In genomic region chr20:50957798-50958732, GRCh38 we compare ENCODE assay signal across 1 cellular context.
TF ChIP-seq lines count a peak whose summit lies in the region.

TSS of gene DPM1 (minus strand) at chr20:50958532. CDS start at chr20:50958523, 9 bp downstream.

TF ChIP-seq in HepG2, 621 proteins besides CTCF, POLR2A, EP300 and RAD21 (continued from another document and continues in another):
- TF ChIP-seq HINFP (CRISPR knock-in tag; IDR thresholded peaks at IDR 0.05; ENCODE audit: low read depth) (0 out of 2 replicates have a peak, but pooled peaks have one; percentile 46), ZNF12 (CRISPR knock-in tag; IDR thresholded peaks at IDR 0.05) (0 out of 2 replicates have a peak, but pooled peaks have one; percentile 59), ZNF354B (CRISPR knock-in tag; IDR thresholded peaks at IDR 0.05) (no peak), ZNF792 (CRISPR knock-in tag; IDR thresholded peaks at IDR 0.05) (peak; percentile 51; the same call in 1 of the 2 replicates), ISL2 (CRISPR knock-in tag; IDR thresholded peaks at IDR 0.05) (no peak), ZNF180 (CRISPR knock-in tag; IDR thresholded peaks at IDR 0.05; ENCODE audit: borderline replicate concordance, low read depth) (0 out of 2 replicates have a peak, but pooled peaks have one; percentile 37), ZNF264 (CRISPR knock-in tag; IDR thresholded peaks at IDR 0.05) (no peak), ZNF564 (CRISPR knock-in tag; IDR thresholded peaks at IDR 0.05) (peak; percentile 45; the same call in 1 of the 2 replicates), SP2 (CRISPR knock-in tag; IDR thresholded peaks at IDR 0.05) (peak; percentile 71), SAP130 (CRISPR knock-in tag; IDR thresholded peaks at IDR 0.05; ENCODE audit: low read depth) (peak; percentile 97), ATM (IDR thresholded peaks at IDR 0.05; ENCODE audit: borderline replicate concordance) (no peak; the same call in 1 of the 2 replicates), TARDBP (CRISPR knock-in tag; IDR thresholded peaks at IDR 0.05) (no peak; the same call in none of the 2 replicates), ZNF605 (CRISPR knock-in tag; IDR thresholded peaks at IDR 0.05) (peak; percentile 92), ZNF10 (CRISPR knock-in tag; IDR thresholded peaks at IDR 0.05; ENCODE audit: borderline replicate concordance, low read depth) (no peak), PHF21A (CRISPR knock-in tag; IDR thresholded peaks at IDR 0.05) (peak; percentile 62; the same call in 1 of the 2 replicates), POGZ (CRISPR knock-in tag; IDR thresholded peaks at IDR 0.05) (no peak), CCDC6 (CRISPR knock-in tag; IDR thresholded peaks at IDR 0.05) (no peak), DMAP1 (CRISPR knock-in tag; IDR thresholded peaks at IDR 0.05) (peak; percentile 76; the same call in 1 of the 2 replicates), ZNF33A (CRISPR knock-in tag; IDR thresholded peaks at IDR 0.05; ENCODE audit: borderline replicate concordance) (no peak), ZSCAN30 (CRISPR knock-in tag; IDR thresholded peaks at IDR 0.05) (0 out of 2 replicates have a peak, but pooled peaks have one; percentile 71), DMTF1 (CRISPR knock-in tag; IDR thresholded peaks at IDR 0.05) (no peak), ZNF670 (CRISPR knock-in tag; IDR thresholded peaks at IDR 0.05; ENCODE audit: borderline replicate concordance) (no peak), UBTF (CRISPR knock-in tag; IDR thresholded peaks at IDR 0.05) (peak; percentile 81), BCL6 (CRISPR knock-in tag; IDR thresholded peaks at IDR 0.05) (0 out of 2 replicates have a peak, but pooled peaks have one; percentile 44), TBX3 (IDR thresholded peaks at IDR 0.05; ENCODE audit: borderline replicate concordance) (no peak), ZMAT3 (CRISPR knock-in tag; conservative IDR thresholded peaks at IDR 0.05) (0 out of 2 replicates have a peak, but pooled peaks have one; percentile 33), ZNF558 (CRISPR knock-in tag; IDR thresholded peaks at IDR 0.05; ENCODE audit: borderline replicate concordance) (peak; percentile 91; the same call in 1 of the 2 replicates), ZNF121 (CRISPR knock-in tag; IDR thresholded peaks at IDR 0.05) (no peak), POLR2AphosphoS5 (IDR thresholded peaks at IDR 0.05; ENCODE audit: low read depth, low read length) (peak; percentile 99), POLR2AphosphoS2 (IDR thresholded peaks at IDR 0.05; ENCODE audit: low read depth, low read length) (peak; percentile 98), ZBTB14 (CRISPR knock-in tag; IDR thresholded peaks at IDR 0.05) (peak; percentile 37; the same call in 1 of the 2 replicates), RELA (CRISPR knock-in tag; IDR thresholded peaks at IDR 0.05) (0 out of 2 replicates have a peak, but pooled peaks have one; percentile 37), TCF7 (IDR thresholded peaks at IDR 0.05; ENCODE audit: low read depth) (no peak), SSRP1 (CRISPR knock-in tag; IDR thresholded peaks at IDR 0.05) (no peak), ZNF232 (CRISPR knock-in tag; IDR thresholded peaks at IDR 0.05; ENCODE audit: borderline replicate concordance) (peak; percentile 91), ASH2L (IDR thresholded peaks at IDR 0.05; ENCODE audit: insufficient read length, low read depth, low read length) (peak; percentile 99), ZKSCAN5 (CRISPR knock-in tag; IDR thresholded peaks at IDR 0.05) (no peak), ZNF335 (CRISPR knock-in tag; IDR thresholded peaks at IDR 0.05) (no peak; the same call in 1 of the 2 replicates), THYN1 (CRISPR knock-in tag; IDR thresholded peaks at IDR 0.05; ENCODE audit: borderline replicate concordance, low read depth) (no peak)
- TF ChIP-seq, protein P1, sequence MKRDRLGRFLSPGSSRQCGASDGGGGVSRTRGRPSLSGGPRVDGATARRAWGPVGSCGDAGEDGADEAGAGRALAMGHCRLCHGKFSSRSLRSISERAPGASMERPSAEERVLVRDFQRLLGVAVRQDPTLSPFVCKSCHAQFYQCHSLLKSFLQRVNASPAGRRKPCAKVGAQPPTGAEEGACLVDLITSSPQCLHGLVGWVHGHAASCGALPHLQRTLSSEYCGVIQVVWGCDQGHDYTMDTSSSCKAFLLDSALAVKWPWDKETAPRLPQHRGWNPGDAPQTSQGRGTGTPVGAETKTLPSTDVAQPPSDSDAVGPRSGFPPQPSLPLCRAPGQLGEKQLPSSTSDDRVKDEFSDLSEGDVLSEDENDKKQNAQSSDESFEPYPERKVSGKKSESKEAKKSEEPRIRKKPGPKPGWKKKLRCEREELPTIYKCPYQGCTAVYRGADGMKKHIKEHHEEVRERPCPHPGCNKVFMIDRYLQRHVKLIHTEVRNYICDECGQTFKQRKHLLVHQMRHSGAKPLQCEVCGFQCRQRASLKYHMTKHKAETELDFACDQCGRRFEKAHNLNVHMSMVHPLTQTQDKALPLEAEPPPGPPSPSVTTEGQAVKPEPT (CRISPR knock-in tag; IDR thresholded peaks at IDR 0.05; ENCODE audit: low read depth) = 0 out of 2 replicates have a peak, but pooled peaks have one; percentile 16
- TF ChIP-seq, protein P2, sequence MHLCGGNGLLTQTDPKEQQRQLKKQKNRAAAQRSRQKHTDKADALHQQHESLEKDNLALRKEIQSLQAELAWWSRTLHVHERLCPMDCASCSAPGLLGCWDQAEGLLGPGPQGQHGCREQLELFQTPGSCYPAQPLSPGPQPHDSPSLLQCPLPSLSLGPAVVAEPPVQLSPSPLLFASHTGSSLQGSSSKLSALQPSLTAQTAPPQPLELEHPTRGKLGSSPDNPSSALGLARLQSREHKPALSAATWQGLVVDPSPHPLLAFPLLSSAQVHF (CRISPR knock-in tag; IDR thresholded peaks at IDR 0.05) = peak; percentile 52; the same call in 1 of the 2 replicates
- TF ChIP-seq, protein P3, sequence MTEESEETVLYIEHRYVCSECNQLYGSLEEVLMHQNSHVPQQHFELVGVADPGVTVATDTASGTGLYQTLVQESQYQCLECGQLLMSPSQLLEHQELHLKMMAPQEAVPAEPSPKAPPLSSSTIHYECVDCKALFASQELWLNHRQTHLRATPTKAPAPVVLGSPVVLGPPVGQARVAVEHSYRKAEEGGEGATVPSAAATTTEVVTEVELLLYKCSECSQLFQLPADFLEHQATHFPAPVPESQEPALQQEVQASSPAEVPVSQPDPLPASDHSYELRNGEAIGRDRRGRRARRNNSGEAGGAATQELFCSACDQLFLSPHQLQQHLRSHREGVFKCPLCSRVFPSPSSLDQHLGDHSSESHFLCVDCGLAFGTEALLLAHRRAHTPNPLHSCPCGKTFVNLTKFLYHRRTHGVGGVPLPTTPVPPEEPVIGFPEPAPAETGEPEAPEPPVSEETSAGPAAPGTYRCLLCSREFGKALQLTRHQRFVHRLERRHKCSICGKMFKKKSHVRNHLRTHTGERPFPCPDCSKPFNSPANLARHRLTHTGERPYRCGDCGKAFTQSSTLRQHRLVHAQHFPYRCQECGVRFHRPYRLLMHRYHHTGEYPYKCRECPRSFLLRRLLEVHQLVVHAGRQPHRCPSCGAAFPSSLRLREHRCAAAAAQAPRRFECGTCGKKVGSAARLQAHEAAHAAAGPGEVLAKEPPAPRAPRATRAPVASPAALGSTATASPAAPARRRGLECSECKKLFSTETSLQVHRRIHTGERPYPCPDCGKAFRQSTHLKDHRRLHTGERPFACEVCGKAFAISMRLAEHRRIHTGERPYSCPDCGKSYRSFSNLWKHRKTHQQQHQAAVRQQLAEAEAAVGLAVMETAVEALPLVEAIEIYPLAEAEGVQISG (CRISPR knock-in tag; IDR thresholded peaks at IDR 0.05) = peak; percentile 94
- TF ChIP-seq, protein P4, sequence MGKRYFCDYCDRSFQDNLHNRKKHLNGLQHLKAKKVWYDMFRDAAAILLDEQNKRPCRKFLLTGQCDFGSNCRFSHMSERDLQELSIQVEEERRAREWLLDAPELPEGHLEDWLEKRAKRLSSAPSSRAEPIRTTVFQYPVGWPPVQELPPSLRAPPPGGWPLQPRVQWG (CRISPR knock-in tag; IDR thresholded peaks at IDR 0.05; ENCODE audit: borderline replicate concordance, low read depth) = no peak
- TF ChIP-seq, protein P5, sequence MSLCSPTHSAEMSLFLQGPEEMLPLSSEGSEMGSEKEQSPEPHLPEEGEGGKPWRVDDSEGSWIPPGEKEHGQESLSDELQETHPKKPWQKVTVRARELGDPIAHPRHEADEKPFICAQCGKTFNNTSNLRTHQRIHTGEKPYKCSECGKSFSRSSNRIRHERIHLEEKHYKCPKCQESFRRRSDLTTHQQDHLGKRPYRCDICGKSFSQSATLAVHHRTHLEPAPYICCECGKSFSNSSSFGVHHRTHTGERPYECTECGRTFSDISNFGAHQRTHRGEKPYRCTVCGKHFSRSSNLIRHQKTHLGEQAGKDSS (CRISPR knock-in tag; IDR thresholded peaks at IDR 0.05; ENCODE audit: borderline replicate concordance, low read depth) = peak; percentile 31; the same call in 1 of the 2 replicates
- TF ChIP-seq, protein P6, sequence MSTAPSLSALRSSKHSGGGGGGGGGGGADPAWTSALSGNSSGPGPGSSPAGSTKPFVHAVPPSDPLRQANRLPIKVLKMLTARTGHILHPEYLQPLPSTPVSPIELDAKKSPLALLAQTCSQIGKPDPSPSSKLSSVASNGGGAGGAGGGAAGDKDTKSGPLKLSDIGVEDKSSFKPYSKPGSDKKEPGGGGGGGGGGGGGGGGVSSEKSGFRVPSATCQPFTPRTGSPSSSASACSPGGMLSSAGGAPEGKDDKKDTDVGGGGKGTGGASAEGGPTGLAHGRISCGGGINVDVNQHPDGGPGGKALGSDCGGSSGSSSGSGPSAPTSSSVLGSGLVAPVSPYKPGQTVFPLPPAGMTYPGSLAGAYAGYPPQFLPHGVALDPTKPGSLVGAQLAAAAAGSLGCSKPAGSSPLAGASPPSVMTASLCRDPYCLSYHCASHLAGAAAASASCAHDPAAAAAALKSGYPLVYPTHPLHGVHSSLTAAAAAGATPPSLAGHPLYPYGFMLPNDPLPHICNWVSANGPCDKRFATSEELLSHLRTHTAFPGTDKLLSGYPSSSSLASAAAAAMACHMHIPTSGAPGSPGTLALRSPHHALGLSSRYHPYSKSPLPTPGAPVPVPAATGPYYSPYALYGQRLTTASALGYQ (CRISPR knock-in tag; IDR thresholded peaks at IDR 0.05) = no peak
